In genomic region chr16:10878328-10878643, GRCh38 we compare ENCODE assay signal across 9 cellular contexts. TPM values are rescaled to one million over a fixed set of nuclear protein-coding genes. Genes with fewer than 3 reads are reported as not detected.
A peak's percentile ranks its signal among the peaks of the same experiment; 100 is the strongest.
DNase-seq lines count a peak whose midpoint lies in the region; ATAC-seq and TF ChIP-seq lines count a peak whose summit lies in the region.
"Had no signal": no experiment of that assay in that cellular context is flagged by ENCODE, and none has a peak within 500 bp of the region (broad histone marks: within the 10 kb centered on the region; RNA-seq: fewer than 3 reads in every experiment).

No MANE protein-coding gene starts in this region.

- peaks cover 73% of the 10 kb centered on the region for H3K27me3 ChIP-seq in skeletal muscle satellite cell (ENCODE audit: control insufficient read depth, insufficient read depth, low read length)

- H3K36me3 ChIP-seq in skeletal muscle satellite cell (ENCODE audit: insufficient read depth, low read length): no peaks in the 10 kb centered on the region

- no peak for TF ChIP-seq POLR2A in GM18505 (IDR thresholded peaks at IDR 0.05; ENCODE audit: borderline replicate concordance, extremely low read depth, insufficient read depth, insufficient read length)

- DNase-seq in NAMALWA (ENCODE audit: low spot score): peak; percentile 67
- DNase-seq in epithelial cell of proximal tubule (ENCODE audit: low read depth): no peak
- DNase-seq in activated CD4-positive, CD25-positive, alpha-beta regulatory T cell treated with anti-CD3 and anti-CD28 coated beads, Interleukin-2, amount 50 U/mL, for 72 hours: no peak
- no peak for DNase-seq in stimulated activated CD4-positive, alpha-beta T cell treated with anti-CD3 and anti-CD28 coated beads, Interleukin-4, amount 100 ng/mL, for 24 hours
- no peak for DNase-seq in NCI-H2107 treated with DMSO at 0.1 percent for 48 hours (lab: John Stamatoyannopoulos, UW; ENCODE audit: unreplicated experiment)
- DNase-seq: NCI-H2029 treated with DMSO at 0.1 percent for 48 hours had no signal

- H3K9me3 ChIP-seq in skeletal muscle satellite cell (replicated peaks; ENCODE audit: low read length): no peaks in the 10 kb centered on the region

- ATAC-seq in GM18511 (IDR thresholded peaks at IDR 0.05; ENCODE audit: unreplicated experiment) (peak; percentile 18), GM18505 (IDR thresholded peaks at IDR 0.05; ENCODE audit: unreplicated experiment) (no peak)

- H3K9ac ChIP-seq in skeletal muscle satellite cell (ENCODE audit: low read depth, low read length): no peak overlapping the region

- H3K4me3 ChIP-seq in epithelial cell of proximal tubule (ENCODE audit: low read depth, low read length): peak overlapping the region; percentile 68
- H3K4me3 ChIP-seq in skeletal muscle satellite cell (ENCODE audit: low read length): peak overlapping the region; percentile 70

- H3K4me2 ChIP-seq in skeletal muscle satellite cell (ENCODE audit: low read length): peak overlapping the region; percentile 88

- TF ChIP-seq CTCF in epithelial cell of proximal tubule (conservative IDR thresholded peaks at IDR 0.05; ENCODE audit: low read depth, low read length): no peak

- H3K4me1 ChIP-seq in skeletal muscle satellite cell (ENCODE audit: control insufficient read depth, insufficient read depth, low read length): peaks cover 12% of the 10 kb centered on the region

RNA-seq across cellular contexts. Expression of gene CIITA, which starts 1.3 kb away (rescaled TPM):
- 0.14 TPM in 1 of 2 replicates, not detected in the other for total RNA-seq in epithelial cell of proximal tubule
- total RNA-seq in skeletal muscle satellite cell (2012; rRNA removed): under 0.01 and 0.66 TPM in 2 replicates

RNA-seq across cellular contexts. Expression of gene TVP23A, which starts 59.7 kb away (rescaled TPM):
- not detected in 2 replicates for total RNA-seq in epithelial cell of proximal tubule
- not detected in 2 replicates for total RNA-seq in skeletal muscle satellite cell (2012; rRNA removed)
